14 cellular contexts compared by ENCODE assay signal in genomic region chr20:31564284-31564683, GRCh38. TPM values are rescaled to one million over a fixed set of nuclear protein-coding genes. Genes with fewer than 3 reads are reported as not detected.
DNase-seq lines count a peak whose midpoint lies in the region; ATAC-seq and TF ChIP-seq lines count a peak whose summit lies in the region.
"Had no signal": no experiment of that assay in that cellular context is flagged by ENCODE, and none has a peak within 500 bp of the region (broad histone marks: within the 10 kb centered on the region; RNA-seq: fewer than 3 reads in every experiment).

No MANE protein-coding gene starts in this region.

- no peak for DNase-seq in RWPE1 (ENCODE audit: low spot score)
- DNase-seq in NCI-H146 treated with DMSO at 0.1 percent for 48 hours (lab: John Stamatoyannopoulos, UW; ENCODE audit: unreplicated experiment): no peak
- DNase-seq: CD4-positive, alpha-beta memory T cell; DND-41; GF-D8; GOT3; NCI-H2081; NCI-H510A treated with DMSO at 0.1 percent for 48 hours; OCI-M1 had no signal

- no peak overlapping the region for H3K4me2 ChIP-seq in DOHH2 (ENCODE audit: low read length)

- ATAC-seq in GM21526 (IDR thresholded peaks at IDR 0.05; ENCODE audit: low FRiP score, unreplicated experiment) (no peak), HG03520 (IDR thresholded peaks at IDR 0.05; ENCODE audit: unreplicated experiment) (no peak)

- peaks cover 75% of the 10 kb centered on the region for H3K4me1 ChIP-seq in DOHH2 (ENCODE audit: control insufficient read depth, low read length)
- H3K4me1 ChIP-seq in esophagus (ENCODE audit: control insufficient read depth in 2 of 2, insufficient read depth in 2 of 2, low read length in 1 of 2): peaks cover 0 to 18% of the 10 kb centered on the region in 2 donors

- no peaks in the 10 kb centered on the region for H3K79me2 ChIP-seq in DOHH2 (ENCODE audit: control insufficient read depth, low read length)

- H3K36me3 ChIP-seq in DOHH2 (ENCODE audit: control insufficient read depth, low read length) (peaks cover 79% of the 10 kb centered on the region), esophagus (ENCODE audit: control insufficient read depth in 2 of 2, insufficient read depth in 2 of 2, low read length in 1 of 2) (peaks cover 5 to 26% of the 10 kb centered on the region in 2 donors)

- H3K27ac ChIP-seq in 22Rv1 (peak overlapping the region; percentile 100), DOHH2 (ENCODE audit: low read depth, low read length) (peak overlapping the region; percentile 19; the same call in 1 of the 2 replicates), RWPE1 (peak overlapping the region; percentile 93), esophagus (ENCODE audit: low read depth in 2 of 2, low read length in 1 of 2) (peak overlapping the region; percentile 14 to 57)

- POLR2A ChIA-PET in RWPE1 (lab: Yijun Ruan, JAX; ENCODE audit: low non-redundant PET): interaction anchor here (0.7 to 4.7 kb wide), 2 partner anchors 42 to 49 kb away, joined by 4 to 46 read pairs; partner anchors contain the start of gene ID1

- no peaks in the 10 kb centered on the region for H4K20me1 ChIP-seq in DOHH2 (ENCODE audit: control insufficient read depth, insufficient read depth, low read depth, low read length)

- no peaks in the 10 kb centered on the region for H3K27me3 ChIP-seq in DOHH2 (ENCODE audit: control insufficient read depth, low read length)
- no peaks in the 10 kb centered on the region for H3K27me3 ChIP-seq in esophagus (ENCODE audit: control insufficient read depth in 1 of 2, insufficient read depth in 2 of 2, low read length in 2 of 2)

- no peak overlapping the region for H3K4me3 ChIP-seq in DOHH2 (ENCODE audit: low read length)
- H3K4me3 ChIP-seq in esophagus (ENCODE audit: low read depth in 1 of 2, low read length in 2 of 2): no peak overlapping the region

- WGBS in esophagus, 2 donors: 87% methylated on average over 6 of the region's 6 CpGs

- H3K9me3 ChIP-seq in DOHH2 (ENCODE audit: control insufficient read depth, insufficient read depth, low read length) (no peaks in the 10 kb centered on the region), esophagus (ENCODE audit: control insufficient read depth in 2 of 2, insufficient read depth in 1 of 2, low read depth in 1 of 2, low read length in 1 of 2) (no peaks in the 10 kb centered on the region)

- H3K9me2 ChIP-seq in DOHH2 (replicated peaks; ENCODE audit: control insufficient read depth, low read length): no peaks in the 10 kb centered on the region

- CTCF ChIA-PET in RWPE1 (lab: Yijun Ruan, JAX): interaction anchor here (20.6 kb wide), 1 partner anchor 46 kb away, joined by 656 read pairs; no protein-coding TSS in a partner anchor

- TF ChIP-seq CTCF in 22Rv1 (IDR thresholded peaks at IDR 0.05) (no peak), DOHH2 (IDR thresholded peaks at IDR 0.05; ENCODE audit: low read depth, low read length, poor library complexity, severe bottlenecking) (no peak), RWPE1 (conservative IDR thresholded peaks at IDR 0.05; ENCODE audit: low read depth) (no peak)

- H3F3A ChIP-seq in DOHH2 (ENCODE audit: control insufficient read depth, insufficient read depth): peaks cover 30% of the 10 kb centered on the region

RNA-seq across cellular contexts. Expression of gene ID1, which starts 40.8 kb away (rescaled TPM):
- 100 to 1,000 TPM; 158 to 489 TPM for polyA plus RNA-seq in esophagus

RNA-seq across cellular contexts. Expression of gene HM13, which starts 50.0 kb away (rescaled TPM):
- polyA plus RNA-seq in esophagus: 100 to 1,000 TPM; 167 to 272 TPM

Comparison
In these comparisons a context has a peak if more than half of its experiments do, and no peak if none do; other contexts are left out.
1. H3K27ac ChIP-seq: peak in every context shown above with its lines; median percentile 100 in 22Rv1; 93 in RWPE1; 36 in esophagus; 19 in DOHH2.